23 cellular contexts compared by ENCODE assay signal in the genomic region with DNA sequence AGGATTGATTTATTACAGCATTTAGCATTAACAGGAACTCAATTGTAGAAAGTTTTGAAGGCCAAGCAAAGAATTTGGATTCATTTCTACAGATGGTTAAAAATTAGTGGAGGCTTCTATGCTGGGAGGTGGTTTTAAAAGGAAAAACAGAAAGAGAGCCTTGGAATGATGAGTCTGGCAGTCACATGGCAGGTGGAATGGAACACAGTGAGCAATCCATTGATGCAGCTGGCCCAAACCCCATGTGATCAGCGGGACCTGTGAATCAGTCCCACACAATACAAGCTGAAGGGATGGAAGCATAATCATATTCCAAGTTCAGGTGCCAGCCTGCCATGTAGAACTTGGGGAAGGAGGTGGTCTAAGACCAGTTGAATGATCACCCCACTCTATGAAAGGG.
"Had no signal": no experiment of that assay in that cellular context is flagged by ENCODE, and none has a peak within 500 bp of the region (broad histone marks: within the 10 kb centered on the region; RNA-seq: fewer than 3 reads in every experiment).

No MANE protein-coding gene starts in this region.

- H3K27me3 ChIP-seq: colonic mucosa, gastrocnemius medialis, heart right ventricle, right lobe of liver, spleen, testis, tibial nerve, upper lobe of right lung, vagina had no signal

- H3K36me3 Mint-ChIP-seq: natural killer cell treated with Interleukin-12 subunit alpha and Interleukin-12 subunit beta and Interleukin-15 and Interleukin-18, amount 100 ng/mL, for 72 hours had no signal

- H3K27me3 Mint-ChIP-seq: stimulated activated memory B cell treated with anti-CD40 and anti-IgM and Interleukin-4, amounts not matched to agents 10 μg/mL and 1 μg/mL and 100 μg/mL, for 72 hours had no signal

- H3K9me3 Mint-ChIP-seq: natural killer cell treated with Interleukin-12 subunit alpha and Interleukin-12 subunit beta and Interleukin-15 and Interleukin-18, amount 100 ng/mL, for 72 hours; stimulated activated memory B cell treated with anti-CD40 and anti-IgM and Interleukin-4, amounts not matched to agents 10 μg/mL and 1 μg/mL and 100 μg/mL, for 72 hours; stimulated activated naive CD8-positive, alpha-beta T cell treated with anti-CD3 and anti-CD28 coated beads, Interleukin-15, amount 100 ng/mL, for 72 hours had no signal

- DNase-seq: colonic mucosa; dermis blood vessel endothelial cell; erythroblast; gastrocnemius medialis; heart right ventricle; hypothalamus; kidney glomerular epithelial cell; mammary epithelial cell; psoas muscle; retina; right lobe of liver; spleen; stimulated activated CD4-positive, alpha-beta T cell treated with anti-CD3 and anti-CD28 coated beads, Interleukin-15, amount 100 ng/mL, for 24 hours; stimulated activated CD4-positive, alpha-beta T cell treated with anti-CD3 and anti-CD28 coated beads, Interleukin-1b, Interleukin-23, amount 100 ng/mL, for 48 hours; stimulated activated CD4-positive, alpha-beta T cell treated with anti-CD3 and anti-CD28 coated beads, Interleukin-4, amount 100 ng/mL, for 24 hours; stimulated activated naive CD8-positive, alpha-beta T cell treated with anti-CD3 and anti-CD28 coated beads, Interleukin-15, amount 100 ng/mL, for 72 hours; testis; upper lobe of right lung had no signal

- H3K36me3 ChIP-seq: colonic mucosa, gastrocnemius medialis, heart right ventricle, right lobe of liver, spleen, tibial nerve, upper lobe of right lung, vagina had no signal

- H3K4me1 Mint-ChIP-seq: stimulated activated naive CD8-positive, alpha-beta T cell treated with anti-CD3 and anti-CD28 coated beads, Interleukin-15, amount 100 ng/mL, for 72 hours had no signal

- H3K9me3 ChIP-seq: colonic mucosa, gastrocnemius medialis, heart right ventricle, psoas muscle, right lobe of liver, spleen, testis, tibial nerve, upper lobe of right lung, vagina had no signal

- H3K4me1 ChIP-seq: colonic mucosa, gastrocnemius medialis, psoas muscle, right lobe of liver, spleen, testis, tibial nerve, upper lobe of right lung, vagina had no signal

- H3K27ac Mint-ChIP-seq: natural killer cell treated with Interleukin-12 subunit alpha and Interleukin-12 subunit beta and Interleukin-15 and Interleukin-18, amount 100 ng/mL, for 72 hours; stimulated activated memory B cell treated with anti-CD40 and anti-IgM and Interleukin-4, amounts not matched to agents 10 μg/mL and 1 μg/mL and 100 μg/mL, for 72 hours; stimulated activated naive CD8-positive, alpha-beta T cell treated with anti-CD3 and anti-CD28 coated beads, Interleukin-15, amount 100 ng/mL, for 72 hours had no signal

- ATAC-seq: gastrocnemius medialis; left lobe of liver; psoas muscle; right lobe of liver; stimulated activated memory B cell treated with anti-CD40 and anti-IgM and Interleukin-4, amounts not matched to agents 10 μg/mL and 1 μg/mL and 100 μg/mL, for 72 hours; stimulated activated naive CD8-positive, alpha-beta T cell treated with anti-CD3 and anti-CD28 coated beads, Interleukin-15, amount 100 ng/mL, for 72 hours; upper lobe of right lung had no signal

- H3K27ac ChIP-seq: colonic mucosa, gastrocnemius medialis, heart right ventricle, psoas muscle, right lobe of liver, spleen, testis, tibial nerve, upper lobe of right lung, vagina had no signal

- H3K4me3 ChIP-seq: colonic mucosa, gastrocnemius medialis, heart right ventricle, psoas muscle, right lobe of liver, spleen, testis, tibial nerve, upper lobe of right lung, vagina had no signal

- H3K4me3 Mint-ChIP-seq: natural killer cell treated with Interleukin-12 subunit alpha and Interleukin-12 subunit beta and Interleukin-15 and Interleukin-18, amount 100 ng/mL, for 72 hours; stimulated activated memory B cell treated with anti-CD40 and anti-IgM and Interleukin-4, amounts not matched to agents 10 μg/mL and 1 μg/mL and 100 μg/mL, for 72 hours; stimulated activated naive CD8-positive, alpha-beta T cell treated with anti-CD3 and anti-CD28 coated beads, Interleukin-15, amount 100 ng/mL, for 72 hours had no signal
